In the genomic region with DNA sequence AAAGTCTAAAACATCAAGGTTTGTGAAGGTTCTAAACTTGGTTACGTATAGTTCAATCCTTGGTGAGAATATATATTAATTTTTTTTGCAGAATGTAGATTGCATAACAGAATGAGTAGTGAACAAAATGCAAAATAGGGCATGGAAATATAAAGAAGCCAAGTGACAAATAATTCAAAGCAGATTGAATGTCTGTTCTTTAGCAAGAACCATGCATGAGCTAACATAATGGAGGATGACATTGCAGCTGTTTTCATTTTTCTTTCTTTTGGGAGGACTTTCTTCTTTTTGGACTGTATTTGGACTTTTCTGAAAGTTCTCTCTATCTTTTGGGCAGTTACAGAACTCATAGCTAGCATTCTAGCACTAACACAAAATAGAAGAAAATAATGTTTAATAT, we compare ENCODE assay signal across 18 cellular contexts.
DNase-seq lines count a peak whose midpoint lies in the region.
"Had no signal": no experiment of that assay in that cellular context is flagged by ENCODE, and none has a peak within 500 bp of the region (broad histone marks: within the 10 kb centered on the region; RNA-seq: fewer than 3 reads in every experiment).

No MANE protein-coding gene starts in this region.

- DNase-seq in SK-N-MC (ENCODE audit: low read depth, low spot score) = no peak
- DNase-seq in fibroblast of gingiva (ENCODE audit: low read depth) = peak; percentile 54
- DNase-seq in fibroblast of the conjunctiva (ENCODE audit: low read depth) = peak; percentile 3
- no peak for DNase-seq in DMS79 treated with DMSO at 0.1 percent for 48 hours (lab: John Stamatoyannopoulos, UW)
- no peak for DNase-seq in stimulated activated CD4-positive, alpha-beta T cell treated with anti-CD3 and anti-CD28 coated beads, Interleukin-2, amount 100 ng/mL, for 24 hours
- DNase-seq: AML-193; Caco-2; Calu3; CD4-positive, alpha-beta T cell; CD8-positive, alpha-beta T cell; DND-41; EL; GDM1 had no signal

- H3K27ac ChIP-seq in SK-N-MC = peak overlapping the region; percentile 55
- H3K27ac ChIP-seq: 22Rv1; A549; BLaER1 treated with 17β-estradiol and CSF1 and Interleukin-3, amounts not matched to agents 10 nM and 100 nM; C4-2B had no signal

- no peaks in the 10 kb centered on the region for H3K9me3 ChIP-seq in SK-N-MC (ENCODE audit: low read depth, low read length)
- H3K9me3 ChIP-seq: A549; BLaER1 treated with 17β-estradiol and CSF1 and Interleukin-3, amounts not matched to agents 10 nM and 100 nM had no signal

- H3K9ac ChIP-seq in SK-N-MC (ENCODE audit: insufficient read length) = no peak overlapping the region
- H3K9ac ChIP-seq: BLaER1 treated with 17β-estradiol and CSF1 and Interleukin-3, amounts not matched to agents 10 nM and 100 nM had no signal

- H3K36me3 ChIP-seq in SK-N-MC (ENCODE audit: insufficient read depth, low read length) = no peaks in the 10 kb centered on the region
- H3K36me3 ChIP-seq: BLaER1 treated with 17β-estradiol and CSF1 and Interleukin-3, amounts not matched to agents 10 nM and 100 nM had no signal

- H3K4me3 ChIP-seq in SK-N-MC = peak overlapping the region; percentile 29; the same call in 1 of the 2 replicates
- H3K4me3 ChIP-seq: A549; BLaER1 treated with 17β-estradiol and CSF1 and Interleukin-3, amounts not matched to agents 10 nM and 100 nM; GM12878 had no signal

Comparison
In these comparisons a context has a peak if more than half of its experiments do, and no peak if none do; other contexts are left out.
1. DNase-seq: peak in fibroblast of gingiva (single experiment) and fibroblast of the conjunctiva (single experiment); none in SK-N-MC (single experiment), DMS79 treated with DMSO at 0.1 percent for 48 hours (single experiment) and stimulated activated CD4-positive, alpha-beta T cell treated with anti-CD3 and anti-CD28 coated beads, Interleukin-2, amount 100 ng/mL, for 24 hours (0 of 2).